In genomic region chr1:247088967-247089366, GRCh38 we compare ENCODE assay signal across 25 cellular contexts. TPM values are rescaled to one million over a fixed set of nuclear protein-coding genes. Genes with fewer than 3 reads are reported as not detected.
DNase-seq lines count a peak whose midpoint lies in the region; ATAC-seq, FAIRE-seq and TF ChIP-seq lines count a peak whose summit lies in the region.
"Had no signal": no experiment of that assay in that cellular context is flagged by ENCODE, and none has a peak within 500 bp of the region (broad histone marks: within the 10 kb centered on the region; RNA-seq: fewer than 3 reads in every experiment).

No MANE protein-coding gene starts in this region.

- H4K8ac ChIP-seq in neuronal stem cell (ENCODE audit: low read depth, low read length), result no peak overlapping the region

- H3K27ac ChIP-seq in HepG2 (ENCODE audit: extremely low read length, insufficient read depth, low read length) (no peak overlapping the region), right lobe of liver (no peak overlapping the region), neuronal stem cell (replicated peaks; ENCODE audit: low read length) (no peak overlapping the region)
- no peak overlapping the region for H3K27ac ChIP-seq in CD8-positive, alpha-beta memory T cell (ENCODE audit: low read depth, low read length)
- H3K27ac ChIP-seq: 22Rv1; A549; BLaER1 treated with 17β-estradiol and CSF1 and Interleukin-3, amounts not matched to agents 10 nM and 100 nM; C4-2B had no signal

- no peak overlapping the region for H2AK5ac ChIP-seq in neuronal stem cell (ENCODE audit: low read depth, low read length)

- FAIRE-seq in HepG2 (lab: Jason Lieb, UNC), result no peak
- FAIRE-seq: A549, GM12878, GM12892, GM18507, GM19239 had no signal

- TF ChIP-seq RAD21 in HepG2 (CRISPR knock-in tag; IDR thresholded peaks at IDR 0.05), result no peak

- H3K79me1 ChIP-seq in neuronal stem cell (ENCODE audit: low read depth, low read length), result peaks cover 2% of the 10 kb centered on the region

- peak overlapping the region in 1 of 3 experiments; percentile 47; a peak in 1 of 6 replicates for H3K4me3 ChIP-seq in HepG2 (replicated peaks in 1 of 3; ENCODE audit: insufficient read depth in 1 of 3, low read depth in 2 of 3, low read length in 3 of 3)
- no peak overlapping the region for H3K4me3 ChIP-seq in right lobe of liver
- H3K4me3 ChIP-seq in neuronal stem cell (ENCODE audit: low read length in 2 of 2), result no peak overlapping the region
- no peak overlapping the region for H3K4me3 ChIP-seq in CD8-positive, alpha-beta memory T cell (ENCODE audit: low read length)
- H3K4me3 ChIP-seq: A549; BLaER1 treated with 17β-estradiol and CSF1 and Interleukin-3, amounts not matched to agents 10 nM and 100 nM; GM12878 had no signal

- H3K9me3 Mint-ChIP-seq in type B pancreatic cell, result no peaks in the 10 kb centered on the region
- peaks cover 0 to 10% (median 7%) of the 10 kb centered on the region in 5 donors for H3K9me3 Mint-ChIP-seq in CD8-positive, alpha-beta memory T cell
- H3K9me3 Mint-ChIP-seq: CD4-positive, alpha-beta T cell; CD8-positive, alpha-beta T cell had no signal

- no peak for TF ChIP-seq EP300 in HepG2 (IDR thresholded peaks at IDR 0.05; ENCODE audit: low read depth in 2 of 2, low read length in 2 of 2)
- no peak for TF ChIP-seq EP300 in HepG2 (CRISPR knock-in tag; IDR thresholded peaks at IDR 0.05; ENCODE audit: borderline replicate concordance)

- no peak for TF ChIP-seq CTCF in HepG2 (CRISPR knock-in tag; IDR thresholded peaks at IDR 0.05)
- TF ChIP-seq CTCF in right lobe of liver (IDR thresholded peaks at IDR 0.05), result no peak
- no peak for TF ChIP-seq CTCF in type B pancreatic cell (conservative IDR thresholded peaks at IDR 0.05)

- H3K14ac ChIP-seq in neuronal stem cell (ENCODE audit: low read length), result no peak overlapping the region

- DNase-seq in HepG2 (ENCODE audit: low spot score) (no peak), right lobe of liver (no peak), neuronal stem cell (ENCODE audit: low spot score) (no peak), type B pancreatic cell (ENCODE audit: extremely low spot score, unreplicated experiment) (peak; percentile 52)
- no peak for DNase-seq in CD8-positive, alpha-beta memory T cell
- DNase-seq: AML-193; CD4-positive, alpha-beta T cell; CD8-positive, alpha-beta T cell; COR-L47; DMS153; DMS53; DMS79; DND-41; EL; GDM1 had no signal

- WGBS in HepG2 (ENCODE audit: low lambda C conversion rate), result 32% methylated on average over 4 of the region's 4 CpGs
- WGBS in right lobe of liver (ENCODE audit: insufficient coverage, low coverage, low lambda C conversion rate, missing lambda C conversion rate), result 72% methylated on average over 2 of the region's 4 CpGs
- WGBS in neuronal stem cell (ENCODE audit: extremely low coverage in 2 of 2, insufficient read length in 2 of 2, insufficient replicate concordance in 1 of 2), 2 donors, result no CpG with 5 or more reads among the region's 4 CpGs

- intact Hi-C loops in HepG2 (cut with micrococcal nuclease; ENCODE audit: unreplicated experiment), result no loop called here
- intact Hi-C loops in right lobe of liver (cut with DNase I), result no loop called here

- no peaks in the 10 kb centered on the region for H3K79me2 ChIP-seq in HepG2 (ENCODE audit: insufficient read depth, low read length)

- H3K27me3 Mint-ChIP-seq in type B pancreatic cell, result no peaks in the 10 kb centered on the region
- peaks cover 3 to 13% of the 10 kb centered on the region in 2 donors for H3K27me3 Mint-ChIP-seq in CD8-positive, alpha-beta memory T cell

- H3K9me3 ChIP-seq in HepG2 (ENCODE audit: low read length) (no peaks in the 10 kb centered on the region), right lobe of liver (no peaks in the 10 kb centered on the region), neuronal stem cell (replicated peaks in 1 of 2; ENCODE audit: control insufficient read depth in 2 of 2, insufficient read depth in 1 of 2, low read depth in 1 of 2, low read length in 2 of 2) (peaks cover 0 to 3% of the 10 kb centered on the region in 2 donors)
- no peaks in the 10 kb centered on the region for H3K9me3 ChIP-seq in CD8-positive, alpha-beta memory T cell (ENCODE audit: low read length)

- H3K4me2 ChIP-seq in HepG2 (ENCODE audit: low read depth, low read length) (peak overlapping the region; percentile 68), neuronal stem cell (ENCODE audit: insufficient read depth, low read length, poor library complexity, severe bottlenecking) (no peak overlapping the region)
- H3K4me2 ChIP-seq: A549; BLaER1 treated with 17β-estradiol and CSF1 and Interleukin-3, amounts not matched to agents 10 nM and 100 nM had no signal

- H3K23ac ChIP-seq in neuronal stem cell (ENCODE audit: low read depth, low read length, poor library complexity), result no peak overlapping the region

- H3K27me3 ChIP-seq in HepG2 (ENCODE audit: control insufficient read depth in 1 of 2, insufficient read depth in 2 of 2, low read length in 2 of 2), result peaks cover 0 to 3% of the 10 kb centered on the region in 2 experiments; a peak in 1 of 5 replicates
- no peaks in the 10 kb centered on the region for H3K27me3 ChIP-seq in right lobe of liver
- H3K27me3 ChIP-seq in neuronal stem cell (ENCODE audit: control insufficient read depth in 3 of 3, insufficient read depth in 3 of 3, low read depth in 1 of 3, low read length in 3 of 3), result no peaks in the 10 kb centered on the region
- H3K27me3 ChIP-seq in CD8-positive, alpha-beta memory T cell (ENCODE audit: insufficient read depth, low read length, poor library complexity, severe bottlenecking), result no peaks in the 10 kb centered on the region
- H3K27me3 ChIP-seq: BLaER1 treated with 17β-estradiol and CSF1 and Interleukin-3, amounts not matched to agents 10 nM and 100 nM had no signal

- no peak overlapping the region for H2BK5ac ChIP-seq in neuronal stem cell (ENCODE audit: low read length)

- no peaks in the 10 kb centered on the region for H3K4me1 Mint-ChIP-seq in type B pancreatic cell (ENCODE audit: unreplicated experiment)
- no peaks in the 10 kb centered on the region for H3K4me1 Mint-ChIP-seq in CD8-positive, alpha-beta memory T cell
- H3K4me1 Mint-ChIP-seq: B cell had no signal

- H2BK15ac ChIP-seq in neuronal stem cell (ENCODE audit: low read length), result no peak overlapping the region

- H3K4ac ChIP-seq in neuronal stem cell (ENCODE audit: low read length), result no peak overlapping the region

- H3K18ac ChIP-seq in neuronal stem cell (ENCODE audit: low read length), result peak overlapping the region; percentile 51

- no TSS peak for BruUV-seq in HepG2 (replicated peaks; lab: Mats Ljungman, UMichigan)

- no peak overlapping the region for H3K27ac Mint-ChIP-seq in type B pancreatic cell
- no peak overlapping the region for H3K27ac Mint-ChIP-seq in CD8-positive, alpha-beta memory T cell
- H3K27ac Mint-ChIP-seq: B cell; CD4-positive, alpha-beta T cell; CD8-positive, alpha-beta T cell had no signal

- no peak overlapping the region for H2AFZ ChIP-seq in HepG2 (ENCODE audit: low read length)
- no peak overlapping the region for H2AFZ ChIP-seq in neuronal stem cell (ENCODE audit: low read length)

- no peak for TF ChIP-seq POLR2A in HepG2 (IDR thresholded peaks at IDR 0.05; ENCODE audit: insufficient read depth in 1 of 2, low read depth in 2 of 2, low read length in 2 of 2)
- TF ChIP-seq POLR2A in right lobe of liver (IDR thresholded peaks at IDR 0.05), result no peak

- no peaks in the 10 kb centered on the region for H4K20me1 ChIP-seq in HepG2 (ENCODE audit: insufficient read depth, low read length)
- H4K20me1 ChIP-seq: BLaER1 treated with 17β-estradiol and CSF1 and Interleukin-3, amounts not matched to agents 10 nM and 100 nM had no signal

- peaks cover 54% of the 10 kb centered on the region for H3K4me1 ChIP-seq in HepG2 (ENCODE audit: insufficient read depth, low read length)
- no peaks in the 10 kb centered on the region for H3K4me1 ChIP-seq in right lobe of liver
- H3K4me1 ChIP-seq in neuronal stem cell (ENCODE audit: control insufficient read depth in 2 of 2, insufficient read depth in 1 of 2, low read depth in 1 of 2, low read length in 2 of 2), result no peaks in the 10 kb centered on the region
- H3K4me1 ChIP-seq in CD8-positive, alpha-beta memory T cell (ENCODE audit: insufficient read depth, low read length), result no peaks in the 10 kb centered on the region
- H3K4me1 ChIP-seq: A549; BLaER1 treated with 17β-estradiol and CSF1 and Interleukin-3, amounts not matched to agents 10 nM and 100 nM had no signal

- H3K36me3 Mint-ChIP-seq in type B pancreatic cell, result no peaks in the 10 kb centered on the region
- H3K36me3 Mint-ChIP-seq in CD8-positive, alpha-beta memory T cell, result peaks cover 0 to 7% (median 0%) of the 10 kb centered on the region in 3 donors
- H3K36me3 Mint-ChIP-seq: CD8-positive, alpha-beta T cell had no signal

- H3K9ac ChIP-seq in HepG2 (ENCODE audit: insufficient read depth, low read depth, low read length), result no peak overlapping the region
- H3K9ac ChIP-seq in neuronal stem cell (ENCODE audit: low read depth, low read length, poor library complexity), result no peak overlapping the region
- H3K9ac ChIP-seq: BLaER1 treated with 17β-estradiol and CSF1 and Interleukin-3, amounts not matched to agents 10 nM and 100 nM had no signal

- no peak overlapping the region for H3K4me3 Mint-ChIP-seq in type B pancreatic cell
- no peak overlapping the region for H3K4me3 Mint-ChIP-seq in CD8-positive, alpha-beta memory T cell
- H3K4me3 Mint-ChIP-seq: B cell; CD4-positive, alpha-beta T cell; CD8-positive, alpha-beta T cell had no signal

- H2BK120ac ChIP-seq in neuronal stem cell (ENCODE audit: low read depth, low read length), result no peak overlapping the region

- in situ Hi-C loops in HepG2 (cut with HindIII; ENCODE audit: extremely low pct_ligation_motif_present, low pct_unique_long_range_greater_than_20kb), result no loop called here

- CTCF ChIA-PET in HepG2 (lab: Yijun Ruan, JAX; ENCODE audit: low intra/inter-chr PET ratio, low total read pairs), result no interaction called here
- CTCF ChIA-PET in CD8-positive, alpha-beta memory T cell (lab: Charles Lee), result no interaction called here

- no peaks in the 10 kb centered on the region for H3K36me3 ChIP-seq in HepG2 (replicated peaks in 1 of 2; ENCODE audit: control insufficient read depth in 1 of 2, insufficient read depth in 2 of 2, low read length in 2 of 2)
- H3K36me3 ChIP-seq in right lobe of liver, result no peaks in the 10 kb centered on the region
- H3K36me3 ChIP-seq in neuronal stem cell (replicated peaks in 1 of 2; ENCODE audit: control insufficient read depth in 2 of 2, insufficient read depth in 2 of 2, low read length in 2 of 2), result no peaks in the 10 kb centered on the region
- no peaks in the 10 kb centered on the region for H3K36me3 ChIP-seq in CD8-positive, alpha-beta memory T cell (ENCODE audit: insufficient read depth, low read length)

- H4K91ac ChIP-seq in neuronal stem cell (ENCODE audit: low read depth, low read length, poor library complexity), result no peak overlapping the region

- H2BK12ac ChIP-seq in neuronal stem cell (ENCODE audit: low read length), result no peak overlapping the region

- POLR2A ChIA-PET in HepG2 (lab: Yijun Ruan, JAX), result interaction anchor here (0.7 to 1.6 kb wide), 2 partner anchors 10 to 23 kb away, joined by 4 to 6 read pairs; partner anchors contain the start of gene ZNF670
- POLR2A ChIA-PET in CD8-positive, alpha-beta memory T cell (lab: Charles Lee), result no interaction called here

- ATAC-seq in HepG2, result no peak
- ATAC-seq in right lobe of liver, result no peak
- no peak for ATAC-seq in HG03457 (IDR thresholded peaks at IDR 0.05; ENCODE audit: unreplicated experiment)
- ATAC-seq: A549; CD8-positive, alpha-beta T cell; GM12878 had no signal

RNA-seq across cellular contexts. Expression of gene ZNF670, which starts 10.4 kb away (rescaled TPM):
- total RNA-seq in HepG2 (2016; rRNA removed; fragmentation: Illumina TruSeq; extraction: Trizol), result 10.9 and 15.2 TPM in 2 replicates
- total RNA-seq in HepG2 (2016; cell fraction: cytosol; rRNA removed; fragmentation: Illumina TruSeq; extraction: Trizol; ENCODE audit: low read depth), result 3.3 and 4.0 TPM in 2 replicates
- total RNA-seq in HepG2 (2016; cell fraction: insoluble cytoplasmic fraction; rRNA removed; fragmentation: Illumina TruSeq; extraction: Trizol), result 10.9 and 17.3 TPM in 2 replicates
- 6.3 and 7.0 TPM in 2 replicates for total RNA-seq in HepG2 (2016; cell fraction: membrane; rRNA removed; fragmentation: Illumina TruSeq; extraction: Trizol)
- 6.2 and 8.1 TPM in 2 replicates for total RNA-seq in HepG2 (2016; cell fraction: nucleus; rRNA removed; fragmentation: Illumina TruSeq; extraction: Trizol)
- 3.1 and 4.2 TPM in 2 replicates for polyA plus RNA-seq in HepG2 (2011; rRNA removed)
- polyA plus RNA-seq in HepG2 (2011; cell fraction: cytosol; rRNA removed), result 1.2 and 1.4 TPM in 2 replicates
- polyA plus RNA-seq in HepG2 (2011; cell fraction: nucleus; rRNA removed), result 2.3 and 2.7 TPM in 2 replicates
- polyA plus RNA-seq in HepG2 (2012), result 6.0 and 9.2 TPM in 2 replicates
- 0.41 and 0.53 TPM in 2 replicates for polyA plus RNA-seq in HepG2 (2016; cell fraction: cytosol; fragmentation: Illumina TruSeq; extraction: Trizol; ENCODE audit: low read depth)
- 13.4 and 14.2 TPM in 2 replicates for polyA plus RNA-seq in HepG2 (2016; cell fraction: insoluble cytoplasmic fraction; fragmentation: Illumina TruSeq; extraction: Trizol; ENCODE audit: low read depth)
- polyA plus RNA-seq in HepG2 (2016; cell fraction: membrane; fragmentation: Illumina TruSeq; extraction: Trizol; ENCODE audit: low read depth), result 2.0 and 2.3 TPM in 2 replicates
- 5.8 and 7.7 TPM in 2 replicates for polyA plus RNA-seq in HepG2 (2016; cell fraction: nucleus; fragmentation: Illumina TruSeq; extraction: Trizol; ENCODE audit: insufficient read depth, low read depth)
- 0.82 and 2.0 TPM in 2 replicates for polyA minus RNA-seq in HepG2 (2011; rRNA and poly(A)+ RNA removed; ENCODE audit: low replicate concordance)
- polyA minus RNA-seq in HepG2 (2011; cell fraction: cytosol; rRNA and poly(A)+ RNA removed), result 4.1 and 4.4 TPM in 2 replicates
- polyA minus RNA-seq in HepG2 (2011; cell fraction: nucleus; rRNA and poly(A)+ RNA removed), result 14.9 and 16.4 TPM in 2 replicates
- 1 to 10 TPM in 5 of 6 experiments, under 1 TPM in 1; 0.79 to 2.7 (median 1.5) TPM for total RNA-seq in right lobe of liver
- 6.7 TPM for polyA plus RNA-seq in neuronal stem cell (2013, experiment 1 of 2)
- 7.4 TPM for polyA plus RNA-seq in neuronal stem cell (2013, experiment 2 of 2)
- 6.6 and 8.5 TPM in 2 replicates for total RNA-seq in type B pancreatic cell (ENCODE audit: low replicate concordance)
- 1 to 10 TPM; 3.1 to 3.2 TPM for total RNA-seq in CD8-positive, alpha-beta memory T cell
- 1.3 TPM for polyA plus RNA-seq in CD8-positive, alpha-beta memory T cell

RNA-seq across cellular contexts. Expression of gene ZNF669, which starts 15.2 kb away (rescaled TPM):
- 13.6 and 14.6 TPM in 2 replicates for total RNA-seq in HepG2 (2016; rRNA removed; fragmentation: Illumina TruSeq; extraction: Trizol)
- total RNA-seq in HepG2 (2016; cell fraction: cytosol; rRNA removed; fragmentation: Illumina TruSeq; extraction: Trizol; ENCODE audit: low read depth), result 2.4 and 3.5 TPM in 2 replicates
- 10.6 and 14.2 TPM in 2 replicates for total RNA-seq in HepG2 (2016; cell fraction: insoluble cytoplasmic fraction; rRNA removed; fragmentation: Illumina TruSeq; extraction: Trizol)
- 5.9 and 7.8 TPM in 2 replicates for total RNA-seq in HepG2 (2016; cell fraction: membrane; rRNA removed; fragmentation: Illumina TruSeq; extraction: Trizol)
- total RNA-seq in HepG2 (2016; cell fraction: nucleus; rRNA removed; fragmentation: Illumina TruSeq; extraction: Trizol), result 9.1 and 11.4 TPM in 2 replicates
- polyA plus RNA-seq in HepG2 (2011; rRNA removed), result 2.8 and 3.1 TPM in 2 replicates
- 1.6 and 2.7 TPM in 2 replicates for polyA plus RNA-seq in HepG2 (2011; cell fraction: cytosol; rRNA removed)
- polyA plus RNA-seq in HepG2 (2011; cell fraction: nucleus; rRNA removed), result 1.7 and 1.8 TPM in 2 replicates
- polyA plus RNA-seq in HepG2 (2012), result 3.2 and 4.3 TPM in 2 replicates
- polyA plus RNA-seq in HepG2 (2016; cell fraction: cytosol; fragmentation: Illumina TruSeq; extraction: Trizol; ENCODE audit: low read depth), result 0.65 and 0.85 TPM in 2 replicates
- 6.7 and 7.5 TPM in 2 replicates for polyA plus RNA-seq in HepG2 (2016; cell fraction: insoluble cytoplasmic fraction; fragmentation: Illumina TruSeq; extraction: Trizol; ENCODE audit: low read depth)
- polyA plus RNA-seq in HepG2 (2016; cell fraction: membrane; fragmentation: Illumina TruSeq; extraction: Trizol; ENCODE audit: low read depth), result 0.85 and 1.5 TPM in 2 replicates
- polyA plus RNA-seq in HepG2 (2016; cell fraction: nucleus; fragmentation: Illumina TruSeq; extraction: Trizol; ENCODE audit: insufficient read depth, low read depth), result 4.8 and 6.8 TPM in 2 replicates
- polyA minus RNA-seq in HepG2 (2011; rRNA and poly(A)+ RNA removed; ENCODE audit: low replicate concordance), result 5.8 and 7.0 TPM in 2 replicates
- polyA minus RNA-seq in HepG2 (2011; cell fraction: cytosol; rRNA and poly(A)+ RNA removed), result 3.7 and 4.6 TPM in 2 replicates
- 9.9 and 10.7 TPM in 2 replicates for polyA minus RNA-seq in HepG2 (2011; cell fraction: nucleus; rRNA and poly(A)+ RNA removed)
- 1 to 10 TPM in 5 of 6 experiments, under 1 TPM in 1; 0.90 to 2.6 (median 1.5) TPM for total RNA-seq in right lobe of liver
- polyA plus RNA-seq in neuronal stem cell (2013, experiment 1 of 2), result 11.3 TPM
- polyA plus RNA-seq in neuronal stem cell (2013, experiment 2 of 2), result 11.7 TPM
- total RNA-seq in type B pancreatic cell (ENCODE audit: low replicate concordance), result 19.8 and 21.3 TPM in 2 replicates
- 1 to 10 TPM; 9.4 to 10.0 TPM for total RNA-seq in CD8-positive, alpha-beta memory T cell
- polyA plus RNA-seq in CD8-positive, alpha-beta memory T cell, result 15.7 TPM
